Comparison of ENCODE assay signal across 1 cellular context in the genomic region with DNA sequence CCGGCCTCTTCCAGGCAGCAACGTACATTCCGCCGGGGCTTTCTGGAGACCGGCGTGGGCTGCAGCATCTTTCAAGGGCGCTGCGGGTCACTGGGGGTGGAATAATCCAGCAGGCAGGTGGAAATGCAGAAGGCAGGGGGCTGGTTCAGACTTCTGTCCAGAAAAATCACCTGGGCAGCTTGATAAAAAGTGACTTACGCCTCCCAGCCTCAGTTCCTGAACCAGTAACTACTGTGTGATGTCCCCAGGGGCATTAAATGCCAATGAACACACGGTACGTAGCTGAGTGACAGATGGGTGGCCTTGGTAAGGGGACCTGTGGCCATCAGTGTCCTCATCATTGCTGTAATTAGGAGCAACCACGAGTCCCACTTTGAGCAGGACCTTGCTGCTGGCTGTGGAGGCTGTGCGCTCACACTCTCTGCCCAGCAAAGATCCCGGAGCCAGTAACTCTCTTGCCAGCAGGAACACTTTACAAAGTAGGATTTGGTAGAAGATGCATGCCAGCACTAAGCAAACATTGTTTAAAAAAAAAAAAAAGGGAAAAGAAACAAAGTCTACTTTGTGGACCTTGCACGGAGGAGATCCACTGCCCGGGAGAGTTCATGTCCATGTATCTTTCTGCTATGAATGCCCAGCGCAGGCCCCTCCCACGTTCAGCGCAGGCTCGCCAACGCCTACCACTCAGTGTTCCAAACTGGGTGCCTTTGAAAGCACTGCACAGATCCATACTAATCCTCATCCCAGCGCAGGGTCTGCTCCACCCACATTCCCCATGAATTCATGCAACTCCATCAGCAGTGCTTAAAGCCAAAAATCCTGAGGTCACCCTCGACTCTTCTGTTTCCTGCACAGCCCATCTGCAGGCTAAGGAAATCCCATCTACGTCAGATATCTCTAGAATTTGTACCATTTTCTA.
TF ChIP-seq lines count a peak whose summit lies in the region.

No MANE protein-coding gene starts in this region.

TF ChIP-seq in HepG2, 621 proteins besides CTCF, POLR2A, EP300 and RAD21 (continued from another document and continues in another):
- TF ChIP-seq ZBTB49 (CRISPR knock-in tag; IDR thresholded peaks at IDR 0.05; ENCODE audit: borderline replicate concordance) (no peak), KAT7 (CRISPR knock-in tag; IDR thresholded peaks at IDR 0.05; ENCODE audit: borderline replicate concordance) (peak; percentile 53; the same call in 1 of the 2 replicates), SKI (IDR thresholded peaks at IDR 0.05; ENCODE audit: partially characterized antibody) (peak; percentile 64), NR2F6 (IDR thresholded peaks at IDR 0.05) (no peak), NR2F6 (CRISPR knock-in tag; IDR thresholded peaks at IDR 0.05) (0 out of 2 replicates have a peak, but pooled peaks have one; percentile 21), ZNF280D (CRISPR knock-in tag; IDR thresholded peaks at IDR 0.05) (no peak), ZNF703 (CRISPR knock-in tag; IDR thresholded peaks at IDR 0.05; ENCODE audit: borderline replicate concordance) (no peak), ZNF781 (CRISPR knock-in tag; IDR thresholded peaks at IDR 0.05; ENCODE audit: borderline replicate concordance, not compliant biosample characterization) (peak; percentile 38), ZNF614 (CRISPR knock-in tag; IDR thresholded peaks at IDR 0.05; ENCODE audit: borderline replicate concordance) (peak; percentile 17; the same call in 1 of the 2 replicates), ZNF205 (CRISPR knock-in tag; IDR thresholded peaks at IDR 0.05) (0 out of 2 replicates have a peak, but pooled peaks have one; percentile 1), HNRNPLL (IDR thresholded peaks at IDR 0.05; ENCODE audit: low read depth, low read length, poor library complexity, severe bottlenecking) (peak; percentile 32), HNF4G (IDR thresholded peaks at IDR 0.05; ENCODE audit: borderline replicate concordance, low read depth, low read length) (peak; percentile 90), HNF4G (CRISPR knock-in tag; IDR thresholded peaks at IDR 0.05; ENCODE audit: borderline replicate concordance, low read depth) (peak; percentile 87; the same call in 1 of the 2 replicates), RXRB (CRISPR knock-in tag; IDR thresholded peaks at IDR 0.05; ENCODE audit: borderline replicate concordance) (peak; percentile 37; the same call in 1 of the 2 replicates), ZNF800 (CRISPR knock-in tag; IDR thresholded peaks at IDR 0.05) (no peak), SP4 (CRISPR knock-in tag; IDR thresholded peaks at IDR 0.05) (no peak), HNF1B (CRISPR knock-in tag; IDR thresholded peaks at IDR 0.05) (0 out of 2 replicates have a peak, but pooled peaks have one; percentile 33), ZSCAN29 (CRISPR knock-in tag; conservative IDR thresholded peaks at IDR 0.05) (no peak), IRF9 (CRISPR knock-in tag; IDR thresholded peaks at IDR 0.05; ENCODE audit: borderline replicate concordance) (no peak), ZNF816 (CRISPR knock-in tag; IDR thresholded peaks at IDR 0.05; ENCODE audit: borderline replicate concordance) (0 out of 2 replicates have a peak, but pooled peaks have one; percentile 57), ZMAT3 (CRISPR knock-in tag; conservative IDR thresholded peaks at IDR 0.05) (no peak), ZMYM3 (CRISPR knock-in tag; IDR thresholded peaks at IDR 0.05) (peak; percentile 8; the same call in 1 of the 2 replicates), FOXO1 (CRISPR knock-in tag; IDR thresholded peaks at IDR 0.05) (no peak; the same call in 1 of the 2 replicates), ATF7 (IDR thresholded peaks at IDR 0.05) (no peak), ATF7 (CRISPR knock-in tag; IDR thresholded peaks at IDR 0.05) (no peak), TAF15 (IDR thresholded peaks at IDR 0.05; ENCODE audit: low read depth, low read length, poor library complexity, severe bottlenecking) (no peak)
- TF ChIP-seq, protein P1, sequence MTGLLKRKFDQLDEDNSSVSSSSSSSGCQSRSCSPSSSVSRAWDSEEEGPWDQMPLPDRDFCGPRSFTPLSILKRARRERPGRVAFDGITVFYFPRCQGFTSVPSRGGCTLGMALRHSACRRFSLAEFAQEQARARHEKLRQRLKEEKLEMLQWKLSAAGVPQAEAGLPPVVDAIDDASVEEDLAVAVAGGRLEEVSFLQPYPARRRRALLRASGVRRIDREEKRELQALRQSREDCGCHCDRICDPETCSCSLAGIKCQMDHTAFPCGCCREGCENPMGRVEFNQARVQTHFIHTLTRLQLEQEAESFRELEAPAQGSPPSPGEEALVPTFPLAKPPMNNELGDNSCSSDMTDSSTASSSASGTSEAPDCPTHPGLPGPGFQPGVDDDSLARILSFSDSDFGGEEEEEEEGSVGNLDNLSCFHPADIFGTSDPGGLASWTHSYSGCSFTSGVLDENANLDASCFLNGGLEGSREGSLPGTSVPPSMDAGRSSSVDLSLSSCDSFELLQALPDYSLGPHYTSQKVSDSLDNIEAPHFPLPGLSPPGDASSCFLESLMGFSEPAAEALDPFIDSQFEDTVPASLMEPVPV (CRISPR knock-in tag; IDR thresholded peaks at IDR 0.05) = no peak
- TF ChIP-seq, protein P2, sequence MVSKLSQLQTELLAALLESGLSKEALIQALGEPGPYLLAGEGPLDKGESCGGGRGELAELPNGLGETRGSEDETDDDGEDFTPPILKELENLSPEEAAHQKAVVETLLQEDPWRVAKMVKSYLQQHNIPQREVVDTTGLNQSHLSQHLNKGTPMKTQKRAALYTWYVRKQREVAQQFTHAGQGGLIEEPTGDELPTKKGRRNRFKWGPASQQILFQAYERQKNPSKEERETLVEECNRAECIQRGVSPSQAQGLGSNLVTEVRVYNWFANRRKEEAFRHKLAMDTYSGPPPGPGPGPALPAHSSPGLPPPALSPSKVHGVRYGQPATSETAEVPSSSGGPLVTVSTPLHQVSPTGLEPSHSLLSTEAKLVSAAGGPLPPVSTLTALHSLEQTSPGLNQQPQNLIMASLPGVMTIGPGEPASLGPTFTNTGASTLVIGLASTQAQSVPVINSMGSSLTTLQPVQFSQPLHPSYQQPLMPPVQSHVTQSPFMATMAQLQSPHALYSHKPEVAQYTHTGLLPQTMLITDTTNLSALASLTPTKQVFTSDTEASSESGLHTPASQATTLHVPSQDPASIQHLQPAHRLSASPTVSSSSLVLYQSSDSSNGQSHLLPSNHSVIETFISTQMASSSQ (IDR thresholded peaks at IDR 0.05; ENCODE audit: low read depth) = no peak
- TF ChIP-seq, protein P2 (CRISPR knock-in tag; IDR thresholded peaks at IDR 0.05; ENCODE audit: borderline replicate concordance) = peak; percentile 58; the same call in 1 of the 2 replicates
- TF ChIP-seq, protein P3, sequence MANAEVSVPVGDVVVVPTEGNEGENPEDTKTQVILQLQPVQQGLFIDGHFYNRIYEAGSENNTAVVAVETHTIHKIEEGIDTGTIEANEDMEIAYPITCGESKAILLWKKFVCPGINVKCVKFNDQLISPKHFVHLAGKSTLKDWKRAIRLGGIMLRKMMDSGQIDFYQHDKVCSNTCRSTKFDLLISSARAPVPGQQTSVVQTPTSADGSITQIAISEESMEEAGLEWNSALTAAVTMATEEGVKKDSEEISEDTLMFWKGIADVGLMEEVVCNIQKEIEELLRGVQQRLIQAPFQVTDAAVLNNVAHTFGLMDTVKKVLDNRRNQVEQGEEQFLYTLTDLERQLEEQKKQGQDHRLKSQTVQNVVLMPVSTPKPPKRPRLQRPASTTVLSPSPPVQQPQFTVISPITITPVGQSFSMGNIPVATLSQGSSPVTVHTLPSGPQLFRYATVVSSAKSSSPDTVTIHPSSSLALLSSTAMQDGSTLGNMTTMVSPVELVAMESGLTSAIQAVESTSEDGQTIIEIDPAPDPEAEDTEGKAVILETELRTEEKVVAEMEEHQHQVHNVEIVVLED (CRISPR knock-in tag; IDR thresholded peaks at IDR 0.05; ENCODE audit: borderline replicate concordance) = peak; percentile 33; the same call in 1 of the 2 replicates
- TF ChIP-seq, protein P4, sequence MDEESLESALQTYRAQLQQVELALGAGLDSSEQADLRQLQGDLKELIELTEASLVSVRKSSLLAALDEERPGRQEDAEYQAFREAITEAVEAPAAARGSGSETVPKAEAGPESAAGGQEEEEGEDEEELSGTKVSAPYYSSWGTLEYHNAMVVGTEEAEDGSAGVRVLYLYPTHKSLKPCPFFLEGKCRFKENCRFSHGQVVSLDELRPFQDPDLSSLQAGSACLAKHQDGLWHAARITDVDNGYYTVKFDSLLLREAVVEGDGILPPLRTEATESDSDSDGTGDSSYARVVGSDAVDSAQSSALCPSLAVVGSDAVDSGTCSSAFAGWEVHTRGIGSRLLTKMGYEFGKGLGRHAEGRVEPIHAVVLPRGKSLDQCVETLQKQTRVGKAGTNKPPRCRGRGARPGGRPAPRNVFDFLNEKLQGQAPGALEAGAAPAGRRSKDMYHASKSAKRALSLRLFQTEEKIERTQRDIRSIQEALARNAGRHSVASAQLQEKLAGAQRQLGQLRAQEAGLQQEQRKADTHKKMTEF (CRISPR knock-in tag; IDR thresholded peaks at IDR 0.05) = peak; percentile 27; the same call in 1 of the 2 replicates
